In the genomic region with DNA sequence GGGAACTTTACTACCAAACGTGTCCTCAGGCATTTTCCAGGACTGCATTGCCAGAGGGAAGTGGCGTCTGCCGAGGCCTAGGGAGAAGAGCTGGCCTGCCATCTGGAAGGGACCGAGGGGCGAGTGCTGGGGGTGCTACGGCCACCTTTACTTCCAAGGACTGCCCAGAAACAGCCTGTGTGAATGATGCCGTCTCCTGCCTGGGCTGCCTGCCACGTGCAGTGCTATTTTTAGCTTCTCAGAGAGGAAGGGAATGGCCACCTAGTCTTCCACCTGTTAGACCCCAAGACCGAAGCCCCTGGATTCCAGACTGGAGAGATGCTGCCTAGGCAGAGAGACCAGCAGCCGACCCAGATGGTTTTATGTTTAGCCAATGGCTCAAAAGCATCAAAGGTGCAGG, we compare ENCODE assay signal across 22 cellular contexts. TPM values are rescaled to one million over a fixed set of nuclear protein-coding genes. Genes with fewer than 3 reads are reported as not detected.
"Had no signal": no experiment of that assay in that cellular context is flagged by ENCODE, and none has a peak within 500 bp of the region (broad histone marks: within the 10 kb centered on the region; RNA-seq: fewer than 3 reads in every experiment).

No MANE protein-coding gene starts in this region.

- H3K9me3 ChIP-seq: body of pancreas, thoracic aorta, upper lobe of right lung had no signal

- H3K27me3 Mint-ChIP-seq: activated B cell treated with CpG ODN at 0.5 μM for 24 hours; activated CD4-positive, alpha-beta memory T cell treated with anti-CD3 and anti-CD28 coated beads for 36 hours; activated CD4-positive, alpha-beta T cell treated with anti-CD3 and anti-CD28 coated beads for 36 hours; activated naive CD8-positive, alpha-beta T cell treated with anti-CD3 and anti-CD28 coated beads, Interleukin-2, amount 50 U/mL, for 24 hours had no signal

- H3K27me3 ChIP-seq: body of pancreas, hepatocyte, left lung, upper lobe of right lung had no signal

- H3K27ac Mint-ChIP-seq: activated B cell treated with CpG ODN at 0.5 μM for 24 hours; activated CD4-positive, alpha-beta memory T cell treated with anti-CD3 and anti-CD28 coated beads for 36 hours; activated CD4-positive, alpha-beta T cell treated with anti-CD3 and anti-CD28 coated beads for 36 hours; activated naive CD8-positive, alpha-beta T cell treated with anti-CD3 and anti-CD28 coated beads, Interleukin-2, amount 50 U/mL, for 24 hours had no signal

- DNase-seq: activated B cell treated with CpG ODN at 0.5 μM for 24 hours; activated CD4-positive, alpha-beta memory T cell treated with anti-CD3 and anti-CD28 coated beads for 36 hours; activated CD4-positive, alpha-beta T cell treated with anti-CD3 and anti-CD28 coated beads for 36 hours; activated gamma-delta T cell treated with Interleukin-2 at 50 U/mL for 16 hours; activated naive CD8-positive, alpha-beta T cell treated with anti-CD3 and anti-CD28 coated beads, Interleukin-2, amount 50 U/mL, for 24 hours; anterior cingulate cortex; body of pancreas; dermis blood vessel endothelial cell; effector CD8-positive, alpha-beta T cell; foreskin melanocyte; glutamatergic neuron; immature natural killer cell; retina; stimulated activated CD4-positive, alpha-beta T cell treated with anti-CD3 and anti-CD28 coated beads, Interleukin-2, amount 100 ng/mL, for 48 hours; stimulated activated CD8-positive, alpha-beta memory T cell treated with anti-CD3 and anti-CD28 coated beads, Interleukin-4, amount 100 ng/mL, for 48 hours; stimulated activated naive CD4-positive, alpha-beta T cell treated with Interleukin-2 at 50 U/mL for 16 hours; T-helper 9 cell; upper lobe of right lung had no signal

- H3K4me3 Mint-ChIP-seq: activated B cell treated with CpG ODN at 0.5 μM for 24 hours; activated CD4-positive, alpha-beta memory T cell treated with anti-CD3 and anti-CD28 coated beads for 36 hours; activated CD4-positive, alpha-beta T cell treated with anti-CD3 and anti-CD28 coated beads for 36 hours; activated naive CD8-positive, alpha-beta T cell treated with anti-CD3 and anti-CD28 coated beads, Interleukin-2, amount 50 U/mL, for 24 hours; immature natural killer cell; neural crest cell had no signal

- H3K9me3 Mint-ChIP-seq: activated B cell treated with CpG ODN at 0.5 μM for 24 hours; activated naive CD8-positive, alpha-beta T cell treated with anti-CD3 and anti-CD28 coated beads, Interleukin-2, amount 50 U/mL, for 24 hours; immature natural killer cell had no signal

- ATAC-seq: activated CD4-positive, alpha-beta T cell treated with anti-CD3 and anti-CD28 coated beads for 36 hours; activated naive CD8-positive, alpha-beta T cell treated with anti-CD3 and anti-CD28 coated beads, Interleukin-2, amount 50 U/mL, for 24 hours; body of pancreas; left lung; upper lobe of right lung had no signal

- H3K27ac ChIP-seq: body of pancreas, hepatocyte, left lung, thoracic aorta, upper lobe of right lung had no signal

RNA-seq across cellular contexts. Expression of a gene that starts 57.9 kb away (rescaled TPM):
- polyA plus RNA-seq: immature natural killer cell had no signal
